9 cellular contexts compared by ENCODE assay signal in genomic region chr17:33676444-33676843, GRCh38.
"Had no signal": no experiment of that assay in that cellular context is flagged by ENCODE, and none has a peak within 500 bp of the region (broad histone marks: within the 10 kb centered on the region; RNA-seq: fewer than 3 reads in every experiment).

No MANE protein-coding gene starts in this region.

- H3K4me3 ChIP-seq: GM23248, GM23338, HAP-1 had no signal

- H3K36me3 ChIP-seq: HAP-1 had no signal

- H3K27ac Mint-ChIP-seq: GM23338, H9, HFFc6 had no signal

- H3K27ac ChIP-seq: GM23248 had no signal

- H3K4me1 Mint-ChIP-seq: GM23338, H9 had no signal

- H3K9me3 ChIP-seq: HAP-1 had no signal

- H3K4me1 ChIP-seq: HAP-1 had no signal

- DNase-seq: GM23248, GOT3, H7, H9, HCEC 1CT, HFFc6 had no signal

- H3K4me3 Mint-ChIP-seq: GM23338, H9, HFFc6 had no signal

- ATAC-seq: GM23338, HCT116 had no signal

- H3K9me3 Mint-ChIP-seq: GM23338, H9 had no signal
